ENCODE assay signal across 18 cellular contexts in the genomic region with DNA sequence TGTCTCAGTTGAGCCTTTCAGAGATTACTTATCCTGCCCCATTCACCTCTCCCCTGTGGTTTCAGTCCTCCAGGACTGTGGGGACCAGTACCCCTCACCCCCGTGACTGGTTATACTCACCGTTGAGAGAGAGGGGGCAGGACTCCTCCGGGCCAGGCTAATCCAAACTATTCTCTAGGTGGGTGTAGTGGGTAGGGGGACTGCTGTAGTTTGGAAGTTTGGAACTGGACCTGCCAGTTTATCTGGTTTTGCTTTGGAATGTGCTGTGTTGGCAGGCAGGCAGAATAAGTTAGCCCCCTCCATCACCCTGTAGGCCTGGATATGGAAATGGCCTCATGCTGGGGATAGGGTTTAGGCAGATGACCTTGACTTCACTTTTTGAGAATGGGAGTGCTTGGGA. TPM values are rescaled to one million over a fixed set of nuclear protein-coding genes. Genes with fewer than 3 reads are reported as not detected.
DNase-seq lines count a peak whose midpoint lies in the region; ATAC-seq and TF ChIP-seq lines count a peak whose summit lies in the region.
"Had no signal": no experiment of that assay in that cellular context is flagged by ENCODE, and none has a peak within 500 bp of the region (broad histone marks: within the 10 kb centered on the region; RNA-seq: fewer than 3 reads in every experiment).

No MANE protein-coding gene starts in this region.

- no peaks in the 10 kb centered on the region for H4K20me1 ChIP-seq in H9 (ENCODE audit: control insufficient read depth, insufficient read depth, insufficient read length)

- H3K9me3 Mint-ChIP-seq in H9 (no peaks in the 10 kb centered on the region; a peak in 1 of 5 replicates), WTC11 (no peaks in the 10 kb centered on the region)
- H3K9me3 Mint-ChIP-seq: activated CD4-positive, alpha-beta memory T cell treated with anti-CD3 and anti-CD28 coated beads for 36 hours; neural progenitor cell had no signal

- H3K4me3 Mint-ChIP-seq in H9 (peak overlapping the region in 1 of 2 experiments; percentile 26; a peak in 3 of 5 replicates), WTC11 (peak overlapping the region; percentile 27)
- H3K4me3 Mint-ChIP-seq: activated CD4-positive, alpha-beta memory T cell treated with anti-CD3 and anti-CD28 coated beads for 36 hours; neural progenitor cell; stimulated activated memory B cell treated with anti-CD40 and anti-IgM and Interleukin-4, amounts not matched to agents 10 μg/mL and 1 μg/mL and 100 μg/mL, for 72 hours had no signal

- H4K91ac ChIP-seq in H9 (ENCODE audit: insufficient read length, low read depth, low read length), result no peak overlapping the region

- no peak overlapping the region for H2BK15ac ChIP-seq in H9 (ENCODE audit: low read depth, low read length)

- no peak overlapping the region for H3K23ac ChIP-seq in H9 (ENCODE audit: insufficient read length, low read depth, low read length)

- H3K27me3 Mint-ChIP-seq in H9 (ENCODE audit: low read depth) (peaks cover 60% of the 10 kb centered on the region), WTC11 (ENCODE audit: low read depth) (peaks cover 30% of the 10 kb centered on the region)

- H3K27ac ChIP-seq in H9 (ENCODE audit: insufficient read length, low read depth, low read length) (no peak overlapping the region), parathyroid adenoma (peak overlapping the region; percentile 71), A673 (ENCODE audit: low read depth, low read length, poor library complexity, severe bottlenecking) (no peak overlapping the region)
- H3K27ac ChIP-seq: neural progenitor cell, upper lobe of left lung had no signal

- H3K4me1 ChIP-seq in H9 (ENCODE audit: insufficient read depth, low read length) (peaks cover 44% of the 10 kb centered on the region), iPS-15b (ENCODE audit: control insufficient read depth, insufficient read depth, low read length) (peaks cover 58% of the 10 kb centered on the region), parathyroid adenoma (peaks cover 24% of the 10 kb centered on the region), A673 (ENCODE audit: insufficient read depth, low read length, poor library complexity, severe bottlenecking) (peaks cover 55% of the 10 kb centered on the region)

- H3K4me1 Mint-ChIP-seq in H9 (peaks cover 83 to 93% of the 10 kb centered on the region in 2 experiments), WTC11 (peaks cover 96% of the 10 kb centered on the region)
- H3K4me1 Mint-ChIP-seq: stimulated activated memory B cell treated with anti-CD40 and anti-IgM and Interleukin-4, amounts not matched to agents 10 μg/mL and 1 μg/mL and 100 μg/mL, for 72 hours had no signal

- H3K27ac Mint-ChIP-seq in H9, result no peak overlapping the region
- no peak overlapping the region for H3K27ac Mint-ChIP-seq in WTC11
- H3K27ac Mint-ChIP-seq: activated CD4-positive, alpha-beta memory T cell treated with anti-CD3 and anti-CD28 coated beads for 36 hours; neural progenitor cell; stimulated activated memory B cell treated with anti-CD40 and anti-IgM and Interleukin-4, amounts not matched to agents 10 μg/mL and 1 μg/mL and 100 μg/mL, for 72 hours had no signal

- H2AFZ ChIP-seq in H9 (ENCODE audit: low read length) (no peak overlapping the region), parathyroid adenoma (no peak overlapping the region)
- H2AFZ ChIP-seq: neural progenitor cell had no signal

- H3K27me3 ChIP-seq in H9 (ENCODE audit: insufficient read depth, low read length) (peaks cover 11% of the 10 kb centered on the region; the same call in 1 of the 2 replicates), iPS-15b (ENCODE audit: control insufficient read depth, insufficient read depth, low read length) (peaks cover 48% of the 10 kb centered on the region), parathyroid adenoma (ENCODE audit: control insufficient read depth, insufficient read depth, low read length) (no peaks in the 10 kb centered on the region), A673 (replicated peaks; ENCODE audit: insufficient read depth, low read depth, low read length, poor library complexity) (no peaks in the 10 kb centered on the region)
- H3K27me3 ChIP-seq: neural progenitor cell, upper lobe of left lung had no signal

- H3K4me3 ChIP-seq in iPS-15b (ENCODE audit: low read depth, low read length), result peak overlapping the region; percentile 5
- no peak overlapping the region for H3K4me3 ChIP-seq in parathyroid adenoma (ENCODE audit: low read depth, low read length)
- H3K4me3 ChIP-seq in A673 (ENCODE audit: low read depth, low read length, poor library complexity, severe bottlenecking), result no peak overlapping the region
- H3K4me3 ChIP-seq: heart right ventricle, lung, neural progenitor cell, upper lobe of left lung had no signal

- peak; percentile 78 for DNase-seq in H9
- peak; percentile 56 for DNase-seq in WTC11 (ENCODE audit: low spot score)
- DNase-seq in A673 (ENCODE audit: low spot score), result no peak
- DNase-seq in activated T-cell treated with anti-CD3 and anti-CD28 coated beads, Interleukin-2, amount 50 U/mL, for 1 hour, result no peak
- no peak for DNase-seq in NCI-H2029 treated with DMSO at 0.1 percent for 48 hours (lab: John Stamatoyannopoulos, UW)
- DNase-seq: activated CD4-positive, alpha-beta memory T cell treated with anti-CD3 and anti-CD28 coated beads for 36 hours; DMS 273 treated with DMSO at 0.1 percent for 48 hours; heart right ventricle; KBM-7; NCI-H1092 treated with DMSO at 0.1 percent for 48 hours; NCI-H2227 treated with DMSO at 0.1 percent for 48 hours; upper lobe of left lung had no signal

- BruUV-seq in A673 (replicated peaks; lab: Mats Ljungman, UMichigan), result no TSS peak

- no peak overlapping the region for H3K18ac ChIP-seq in H9 (ENCODE audit: insufficient read length, low read depth, low read length)

- TF ChIP-seq CTCF in H9 (conservative IDR thresholded peaks at IDR 0.05), result peak; percentile 28; the same call in 1 of the 3 replicates
- TF ChIP-seq CTCF in WTC11 (IDR thresholded peaks at IDR 0.05), result no peak
- TF ChIP-seq CTCF in parathyroid adenoma (IDR thresholded peaks at IDR 0.05), result no peak
- no peak for TF ChIP-seq CTCF in A673 (conservative IDR thresholded peaks at IDR 0.05; ENCODE audit: low read depth, low read length)

- H3K9me3 ChIP-seq in H9 (ENCODE audit: control insufficient read depth, low read depth, low read length) (no peaks in the 10 kb centered on the region), iPS-15b (ENCODE audit: control insufficient read depth, insufficient read depth, low read length) (no peaks in the 10 kb centered on the region), parathyroid adenoma (ENCODE audit: control insufficient read depth, low read length) (no peaks in the 10 kb centered on the region), A673 (ENCODE audit: low read depth, low read length, poor library complexity, severe bottlenecking) (no peaks in the 10 kb centered on the region)
- H3K9me3 ChIP-seq: heart right ventricle, upper lobe of left lung had no signal

- CTCF ChIA-PET in WTC11 (lab: Charles Lee) (interaction anchor here (1.0 kb wide), 1 partner anchor 357 kb away, joined by 3 read pairs; no protein-coding TSS in a partner anchor), A673 (lab: Charles Lee) (no interaction called here)

- no peak overlapping the region for H2BK12ac ChIP-seq in H9 (ENCODE audit: insufficient read length, low read depth, low read length)

- H2BK5ac ChIP-seq in H9 (ENCODE audit: insufficient read length, low read length), result no peak overlapping the region

- no peak overlapping the region for H4K5ac ChIP-seq in H9 (ENCODE audit: insufficient read length, low read depth, low read length)

- peaks cover 8% of the 10 kb centered on the region for H3K79me1 ChIP-seq in H9 (ENCODE audit: insufficient read depth, low read depth, low read length, poor library complexity, severe bottlenecking)

- H2BK120ac ChIP-seq in H9 (ENCODE audit: low read depth, low read length, poor library complexity, severe bottlenecking), result no peak overlapping the region

- H3K23me2 ChIP-seq in H9 (ENCODE audit: insufficient read length, low read depth, low read length, poor library complexity, severe bottlenecking), result no peaks in the 10 kb centered on the region

- H3K36me3 ChIP-seq in iPS-15b (ENCODE audit: control insufficient read depth, insufficient read depth, low read length) (no peaks in the 10 kb centered on the region), parathyroid adenoma (ENCODE audit: control insufficient read depth, insufficient read depth, low read length) (no peaks in the 10 kb centered on the region), A673 (ENCODE audit: insufficient read depth, low read length, poor library complexity, severe bottlenecking) (no peaks in the 10 kb centered on the region)
- H3K36me3 ChIP-seq: heart right ventricle, neural progenitor cell, upper lobe of left lung had no signal

- H2AK5ac ChIP-seq in H9 (ENCODE audit: insufficient read length, low read length), result no peak overlapping the region

- H3K4ac ChIP-seq in H9 (ENCODE audit: low read depth, low read length), result no peak overlapping the region

- no peak overlapping the region for H2BK20ac ChIP-seq in H9 (ENCODE audit: low read depth, low read length, poor library complexity, severe bottlenecking)

- POLR2A ChIA-PET in WTC11 (lab: Charles Lee) (no interaction called here), A673 (lab: Charles Lee; ENCODE audit: low non-redundant PET) (no interaction called here)

- ATAC-seq in WTC11 (peak; percentile 74), HG02938 (IDR thresholded peaks at IDR 0.05; ENCODE audit: unreplicated experiment) (no peak)
- ATAC-seq: heart right ventricle; stimulated activated memory B cell treated with anti-CD40 and anti-IgM and Interleukin-4, amounts not matched to agents 10 μg/mL and 1 μg/mL and 100 μg/mL, for 72 hours had no signal

- no peak overlapping the region for H3T11ph ChIP-seq in H9 (ENCODE audit: low read length)

- H3K36me3 Mint-ChIP-seq in H9 (ENCODE audit: insufficient read depth in 1 of 3, low read depth in 3 of 3), result peaks cover 0 to 4% (median 0%) of the 10 kb centered on the region in 3 experiments; a peak in 3 of 7 replicates
- no peaks in the 10 kb centered on the region for H3K36me3 Mint-ChIP-seq in WTC11
- H3K36me3 Mint-ChIP-seq: activated CD4-positive, alpha-beta memory T cell treated with anti-CD3 and anti-CD28 coated beads for 36 hours; stimulated activated memory B cell treated with anti-CD40 and anti-IgM and Interleukin-4, amounts not matched to agents 10 μg/mL and 1 μg/mL and 100 μg/mL, for 72 hours had no signal

- H3K14ac ChIP-seq in H9 (ENCODE audit: insufficient read depth, low read length), result no peak overlapping the region

- H3K4me2 ChIP-seq in H9 (ENCODE audit: insufficient read depth, insufficient read length, low read length) (no peak overlapping the region), parathyroid adenoma (ENCODE audit: low read length) (peak overlapping the region; percentile 23)
- H3K4me2 ChIP-seq: neural progenitor cell had no signal

- no peak overlapping the region for H3K56ac ChIP-seq in H9 (ENCODE audit: insufficient read length, low read depth, low read length)

- peaks cover 27% of the 10 kb centered on the region for H3K79me2 ChIP-seq in H9 (ENCODE audit: insufficient read depth, low read length)
- peaks cover 23% of the 10 kb centered on the region for H3K79me2 ChIP-seq in parathyroid adenoma

- WGBS in H9 (ENCODE audit: extremely low coverage, insufficient read length, low lambda C conversion rate), result no CpG with 5 or more reads among the region's 3 CpGs

- H3K9ac ChIP-seq in H9 (ENCODE audit: extremely low read depth, insufficient read length, low read length), result no peak overlapping the region
- H3K9ac ChIP-seq in iPS-15b (ENCODE audit: low read depth, low read length), result no peak overlapping the region
- no peak overlapping the region for H3K9ac ChIP-seq in parathyroid adenoma
- H3K9ac ChIP-seq: neural progenitor cell had no signal

- H4K8ac ChIP-seq in H9 (replicated peaks; ENCODE audit: insufficient read length, low read depth, low read length), result no peak overlapping the region

- intact Hi-C loops in A673 (cut with micrococcal nuclease; ENCODE audit: unreplicated experiment), result no loop called here

RNA-seq across cellular contexts. Expression of gene TEAD1, which starts 13.5 kb away (rescaled TPM):
- total RNA-seq in H9 (2021) (75.1 and 76.8 TPM in 2 replicates), WTC11 (2021) (58.9 to 79.9 TPM (median 62.0 TPM) in 3 replicates), A673 (2021) (74.6 and 81.8 TPM in 2 replicates)

Comparison
In these comparisons a context has a peak if more than half of its experiments do, and no peak if none do; other contexts are left out.
1. DNase-seq: peak in H9 (single experiment) and WTC11 (single experiment); none in A673 (single experiment), activated T-cell treated with anti-CD3 and anti-CD28 coated beads, Interleukin-2, amount 50 U/mL, for 1 hour (single experiment) and NCI-H2029 treated with DMSO at 0.1 percent for 48 hours (single experiment).